19 cellular contexts compared by ENCODE assay signal in the genomic region with DNA sequence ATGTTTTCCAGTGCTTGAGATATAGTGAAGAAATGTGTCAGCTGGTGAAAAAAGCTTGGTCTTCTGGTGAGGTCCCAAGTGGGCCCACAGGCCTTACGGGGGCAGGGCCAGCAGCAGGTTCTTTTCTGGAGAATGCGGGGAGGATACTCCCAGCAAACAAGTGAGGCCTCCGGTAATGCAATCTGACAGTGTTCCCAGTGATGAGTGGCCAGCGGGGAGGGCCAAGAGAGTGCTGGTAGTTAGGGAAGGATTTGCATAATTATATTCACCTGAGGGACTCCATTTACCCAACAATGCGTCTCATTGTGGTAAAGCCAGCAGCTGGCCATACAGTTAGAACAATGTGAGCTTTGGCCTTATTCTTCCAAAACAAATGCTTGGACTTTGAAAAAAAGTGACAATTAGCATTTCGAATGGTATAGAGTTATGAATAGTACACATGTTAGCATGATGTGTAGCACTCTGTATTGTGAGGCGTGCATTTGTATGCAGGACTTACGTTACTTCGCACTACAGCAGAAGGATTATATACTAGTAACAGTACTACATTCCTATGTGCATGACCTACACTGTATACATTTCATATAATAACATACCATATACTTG.
DNase-seq lines count a peak whose midpoint lies in the region; ATAC-seq and TF ChIP-seq lines count a peak whose summit lies in the region.
"Had no signal": no experiment of that assay in that cellular context is flagged by ENCODE, and none has a peak within 500 bp of the region (broad histone marks: within the 10 kb centered on the region; RNA-seq: fewer than 3 reads in every experiment).

No MANE protein-coding gene starts in this region.

- no peak for TF ChIP-seq CTCF in colonic mucosa (IDR thresholded peaks at IDR 0.05)
- TF ChIP-seq CTCF in mucosa of descending colon (IDR thresholded peaks at IDR 0.05): no peak

- intact Hi-C loops in colonic mucosa (cut with DNase I) (no loop called here), mucosa of descending colon (cut with DNase I, micrococcal nuclease) (no loop called here), cardiac septum (cut with DNase I) (no loop called here)

- H3K27ac ChIP-seq in colonic mucosa: peak overlapping the region; percentile 86
- H3K27ac ChIP-seq: BLaER1 had no signal

- ATAC-seq in mucosa of descending colon: peak; percentile 53
- ATAC-seq: activated CD4-positive, CD25-positive, alpha-beta regulatory T cell treated with anti-CD3 and anti-CD28 coated beads, Interleukin-2, amount 50 U/mL, for 24 hours; Panc1; sciatic nerve; stimulated activated effector memory CD8-positive, alpha-beta T cell treated with anti-CD3 and anti-CD28 coated beads, Interleukin-12 subunit alpha, Interleukin-12 subunit beta, amount 100 ng/mL, for 72 hours; T-cell had no signal

- H3K9me3 ChIP-seq in colonic mucosa (no peaks in the 10 kb centered on the region), mucosa of descending colon (no peaks in the 10 kb centered on the region)
- H3K9me3 ChIP-seq: BLaER1, upper lobe of left lung had no signal

- H3K4me1 ChIP-seq in colonic mucosa (peaks cover 18% of the 10 kb centered on the region), mucosa of descending colon (ENCODE audit: low read depth) (peaks cover 28% of the 10 kb centered on the region)

- peak; percentile 75 for DNase-seq in ELF-1 (ENCODE audit: low read depth, low spot score)
- DNase-seq in NCI-H146 (lab: John Stamatoyannopoulos, UW): peak; percentile 90
- peak; percentile 58 for DNase-seq in colonic mucosa
- DNase-seq in mucosa of descending colon: peak; percentile 51 to 62 (median 59)
- DNase-seq in GDM1 (lab: John Stamatoyannopoulos, UW): no peak
- no peak for DNase-seq in central memory CD4-positive, alpha-beta T cell
- DNase-seq in cardiac septum (ENCODE audit: low spot score): no peak
- DNase-seq: activated T-cell treated with anti-CD3 and anti-CD28 coated beads, Interleukin-2, amount 50 U/mL, for 1 hour; erythroblast; head of caudate nucleus; KG1; stimulated activated CD4-positive, alpha-beta T cell treated with anti-CD3 and anti-CD28 coated beads, Interleukin-4, amount 100 ng/mL, for 4 hours; T-cell had no signal

- no peaks in the 10 kb centered on the region for H3K27me3 ChIP-seq in colonic mucosa
- H3K27me3 ChIP-seq: BLaER1, upper lobe of left lung had no signal

- H3K4me3 ChIP-seq in colonic mucosa (no peak overlapping the region), mucosa of descending colon (no peak overlapping the region)
- H3K4me3 ChIP-seq: BLaER1, upper lobe of left lung had no signal

- H3K9ac ChIP-seq in colonic mucosa (ENCODE audit: low read depth in 2 of 2, low read length in 2 of 2): peak overlapping the region in 1 of 2 donors; percentile 61
- H3K9ac ChIP-seq: BLaER1 had no signal

- H3K36me3 ChIP-seq in colonic mucosa: no peaks in the 10 kb centered on the region
- H3K36me3 ChIP-seq in mucosa of descending colon (ENCODE audit: low read depth): no peaks in the 10 kb centered on the region
- H3K36me3 ChIP-seq: BLaER1, upper lobe of left lung had no signal

Comparison
In these comparisons a context has a peak if more than half of its experiments do, and no peak if none do; other contexts are left out.
1. DNase-seq: peak in ELF-1 (single experiment), NCI-H146 (single experiment), colonic mucosa (single experiment) and mucosa of descending colon (3 of 3); none in GDM1 (single experiment), central memory CD4-positive, alpha-beta T cell (single experiment) and cardiac septum (single experiment).